ENCODE assay signal across 9 cellular contexts in genomic region chr16:80466024-80466986, GRCh38.
DNase-seq lines count a peak whose midpoint lies in the region; ATAC-seq and TF ChIP-seq lines count a peak whose summit lies in the region.
"Had no signal": no experiment of that assay in that cellular context is flagged by ENCODE, and none has a peak within 500 bp of the region (broad histone marks: within the 10 kb centered on the region; RNA-seq: fewer than 3 reads in every experiment).

No MANE protein-coding gene starts in this region.

- intact Hi-C loops in heart right ventricle (cut with DNase I) (loop anchor here in 1 of 10 donors (10.0 kb wide), 1 partner anchor 1962 kb away; no protein-coding TSS in a partner anchor), aorta (cut with DNase I) (no loop called here)

- no peak overlapping the region for H3K4me3 Mint-ChIP-seq in activated naive CD8-positive, alpha-beta T cell treated with anti-CD3 and anti-CD28 coated beads for 36 hours
- no peak overlapping the region for H3K4me3 Mint-ChIP-seq in progenitor cell of endocrine pancreas (ENCODE audit: low read depth)

- peaks cover 4% of the 10 kb centered on the region for H3K27me3 Mint-ChIP-seq in activated naive CD8-positive, alpha-beta T cell treated with anti-CD3 and anti-CD28 coated beads for 36 hours
- peaks cover 14% of the 10 kb centered on the region for H3K27me3 Mint-ChIP-seq in progenitor cell of endocrine pancreas

- H3K4me1 ChIP-seq in heart right ventricle (peaks cover 0 to 5% (median 0%) of the 10 kb centered on the region in 9 donors), aorta (ENCODE audit: control insufficient read depth in 1 of 2, insufficient read depth in 2 of 2, low read length in 2 of 2) (no peaks in the 10 kb centered on the region)

- peak; percentile 45 to 85 (median 76) for TF ChIP-seq CTCF in heart right ventricle (IDR thresholded peaks at IDR 0.05)
- peak; percentile 98 for TF ChIP-seq CTCF in progenitor cell of endocrine pancreas (IDR thresholded peaks at IDR 0.05; ENCODE audit: unreplicated experiment)

- peaks cover 0 to 10% (median 0%) of the 10 kb centered on the region in 7 donors for H3K27me3 ChIP-seq in heart right ventricle
- H3K27me3 ChIP-seq in aorta (ENCODE audit: control insufficient read depth in 1 of 2, insufficient read depth in 2 of 2, low read length in 1 of 2) = no peaks in the 10 kb centered on the region

- H3K36me3 ChIP-seq in heart right ventricle (no peaks in the 10 kb centered on the region), aorta (ENCODE audit: control insufficient read depth in 1 of 2, insufficient read depth in 2 of 2, low read length in 1 of 2) (no peaks in the 10 kb centered on the region)

- no peak overlapping the region for H3K27ac ChIP-seq in heart right ventricle
- H3K27ac ChIP-seq in aorta (ENCODE audit: low read depth in 1 of 2, low read length in 2 of 2) = no peak overlapping the region
- H3K27ac ChIP-seq: epithelial cell of prostate had no signal

- H3K9me3 ChIP-seq in heart right ventricle = peaks cover 0 to 10% (median 5%) of the 10 kb centered on the region in 11 donors
- H3K9me3 ChIP-seq in aorta (ENCODE audit: control insufficient read depth, low read length) = no peaks in the 10 kb centered on the region

- ATAC-seq in GM21529 (IDR thresholded peaks at IDR 0.05; ENCODE audit: unreplicated experiment) (peak; percentile 88), heart right ventricle (peak in 7 of 8 donors; percentile 60 to 80 (median 70)), aorta (ENCODE audit: low FRiP score) (peak; percentile 85)

- H3K36me3 Mint-ChIP-seq in activated naive CD8-positive, alpha-beta T cell treated with anti-CD3 and anti-CD28 coated beads for 36 hours = no peaks in the 10 kb centered on the region
- H3K36me3 Mint-ChIP-seq in progenitor cell of endocrine pancreas (ENCODE audit: insufficient read depth) = peaks cover 2% of the 10 kb centered on the region

- no peaks in the 10 kb centered on the region for H3K4me1 Mint-ChIP-seq in activated naive CD8-positive, alpha-beta T cell treated with anti-CD3 and anti-CD28 coated beads for 36 hours
- H3K4me1 Mint-ChIP-seq in progenitor cell of endocrine pancreas (ENCODE audit: low read depth) = peaks cover 22% of the 10 kb centered on the region

- DNase-seq in DMS53 treated with DMSO at 0.1 percent for 48 hours (lab: John Stamatoyannopoulos, UW; ENCODE audit: unreplicated experiment) (peak; percentile 30), SKM-1 (lab: John Stamatoyannopoulos, UW; ENCODE audit: unreplicated experiment) (peak; percentile 14), heart right ventricle (peak; percentile 41 to 57), progenitor cell of endocrine pancreas (ENCODE audit: low spot score, unreplicated experiment) (peak; percentile 67), aorta (peak; percentile 59 to 82)
- peak; percentile 45 for DNase-seq in Jurkat, Clone E6-1 (ENCODE audit: low read depth, low spot score)
- peak; percentile 50 for DNase-seq in activated naive CD8-positive, alpha-beta T cell treated with anti-CD3 and anti-CD28 coated beads for 36 hours

- H3K4me3 ChIP-seq in Jurkat, Clone E6-1 (ENCODE audit: low read length) = no peak overlapping the region
- H3K4me3 ChIP-seq in heart right ventricle (no peak overlapping the region), aorta (ENCODE audit: low read length in 2 of 2) (no peak overlapping the region)

- no peaks in the 10 kb centered on the region for H3K9me3 Mint-ChIP-seq in activated naive CD8-positive, alpha-beta T cell treated with anti-CD3 and anti-CD28 coated beads for 36 hours
- peaks cover 10% of the 10 kb centered on the region for H3K9me3 Mint-ChIP-seq in progenitor cell of endocrine pancreas (ENCODE audit: low read depth)

- WGBS in heart right ventricle, 2 donors = 30 to 31% methylated on average over 24 of the region's 24 CpGs
- WGBS in aorta, 2 donors = 30 to 31% methylated on average over 24 of the region's 24 CpGs

- no peak overlapping the region for H3K27ac Mint-ChIP-seq in activated naive CD8-positive, alpha-beta T cell treated with anti-CD3 and anti-CD28 coated beads for 36 hours
- no peak overlapping the region for H3K27ac Mint-ChIP-seq in progenitor cell of endocrine pancreas

Comparison
In these comparisons a context has a peak if more than half of its experiments do, and no peak if none do; other contexts are left out.
1. DNase-seq: peak in every context shown above with its lines; median percentile 70 in aorta; 67 in progenitor cell of endocrine pancreas; 50 in activated naive CD8-positive, alpha-beta T cell treated with anti-CD3 and anti-CD28 coated beads for 36 hours; 49 in heart right ventricle; 45 in Jurkat, Clone E6-1; 30 in DMS53 treated with DMSO at 0.1 percent for 48 hours; 14 in SKM-1.